8 cellular contexts compared by ENCODE assay signal in the genomic region with DNA sequence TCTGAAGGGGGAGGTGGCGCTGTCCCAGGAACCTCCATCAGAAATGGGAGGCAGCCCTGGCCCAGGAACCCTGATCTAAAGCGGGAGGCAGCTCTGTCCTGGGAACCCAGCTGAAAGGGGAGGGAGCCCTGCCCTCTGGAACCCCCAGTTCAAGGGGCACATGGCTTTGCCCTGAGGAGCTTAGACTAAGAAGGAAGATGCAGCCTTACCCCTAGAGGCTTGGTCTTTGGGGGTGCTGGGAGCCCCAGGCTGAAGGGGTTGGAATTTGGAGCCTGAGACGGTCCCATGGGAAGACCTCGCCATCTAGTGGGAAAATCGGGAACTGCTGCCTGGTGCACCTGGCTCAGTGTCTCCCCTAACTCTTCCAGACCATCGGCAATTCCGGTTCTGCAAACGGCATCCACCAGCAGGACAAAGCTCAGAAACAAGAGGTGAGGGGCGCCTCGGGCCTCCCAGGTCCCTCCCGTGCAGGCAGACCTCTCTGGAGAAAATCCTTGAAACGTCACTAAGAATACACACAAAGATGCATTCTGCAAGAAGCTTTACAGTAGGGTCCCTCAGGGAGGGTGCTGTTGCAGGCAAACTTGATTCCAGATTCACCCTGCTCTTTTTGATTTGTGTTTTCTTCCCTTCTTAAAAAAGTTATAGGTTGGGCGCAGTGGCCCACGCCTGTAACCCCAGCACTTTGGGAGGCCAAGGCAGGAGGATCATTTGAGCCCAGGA. TPM values are rescaled to one million over a fixed set of nuclear protein-coding genes. Genes with fewer than 3 reads are reported as not detected.
A peak's percentile ranks its signal among the peaks of the same experiment; 100 is the strongest.
DNase-seq lines count a peak whose midpoint lies in the region; ATAC-seq and TF ChIP-seq lines count a peak whose summit lies in the region.

No MANE protein-coding gene starts in this region.

- ATAC-seq in HG03175 (IDR thresholded peaks at IDR 0.05; ENCODE audit: unreplicated experiment) = no peak

- H3K27me3 ChIP-seq in WERI-Rb-1 (ENCODE audit: insufficient read depth, low read depth, severe bottlenecking) (no peaks in the 10 kb centered on the region), kidney epithelial cell (ENCODE audit: control insufficient read depth, insufficient read depth, low read length) (no peaks in the 10 kb centered on the region)

- H3K4me3 ChIP-seq in WERI-Rb-1 (ENCODE audit: low read depth, low read length) (no peak overlapping the region), kidney epithelial cell (ENCODE audit: low read depth, low read length) (no peak overlapping the region)

- H3K9me3 ChIP-seq in WERI-Rb-1 (ENCODE audit: severe bottlenecking) = no peaks in the 10 kb centered on the region

- H3K36me3 ChIP-seq in WERI-Rb-1 (peaks cover 5% of the 10 kb centered on the region; the same call in 1 of the 2 replicates), kidney epithelial cell (ENCODE audit: control insufficient read depth, insufficient read depth, low read length) (peaks cover 2% of the 10 kb centered on the region)

- H3K27ac ChIP-seq in WERI-Rb-1 = no peak overlapping the region

- DNase-seq in NCI-H2081 (lab: John Stamatoyannopoulos, UW) (peak; percentile 62 to 64), NCI-H2081 treated with DMSO at 0.1 percent for 48 hours (lab: John Stamatoyannopoulos, UW) (no peak), NCI-H1092 treated with DMSO at 0.1 percent for 48 hours (lab: John Stamatoyannopoulos, UW) (peak; percentile 68), WERI-Rb-1 (peak; percentile 72), T47D (ENCODE audit: low read depth in 1 of 2, low spot score in 1 of 2) (peak; percentile 78 to 83), kidney epithelial cell (ENCODE audit: low read depth) (no peak)
- peak; percentile 53 for DNase-seq in stimulated activated CD4-positive, alpha-beta T cell treated with anti-CD3 and anti-CD28 coated beads, Interleukin-2, amount 100 ng/mL, for 4 hours (ENCODE audit: low read depth)

- TF ChIP-seq CTCF in WERI-Rb-1 (IDR thresholded peaks at IDR 0.05; ENCODE audit: low read depth, low read length) = peak; percentile 97
- peak; percentile 98 for TF ChIP-seq CTCF in kidney epithelial cell (IDR thresholded peaks at IDR 0.05; ENCODE audit: insufficient read depth, low read length, poor library complexity, severe bottlenecking)

- in situ Hi-C loops in T47D (cut with HindIII; ENCODE audit: low pct_unique_long_range_greater_than_20kb, low sequenced_read_pairs) = no loop called here

RNA-seq across cellular contexts. Expression of a gene that starts 52.4 kb away (rescaled TPM):
- total RNA-seq in kidney epithelial cell = 36.8 and 43.1 TPM in 2 replicates

Comparison
In these comparisons a context has a peak if more than half of its experiments do, and no peak if none do; other contexts are left out.
1. DNase-seq: peak in NCI-H2081 (2 of 2), NCI-H1092 treated with DMSO at 0.1 percent for 48 hours (single experiment), WERI-Rb-1 (single experiment), T47D (2 of 2) and stimulated activated CD4-positive, alpha-beta T cell treated with anti-CD3 and anti-CD28 coated beads, Interleukin-2, amount 100 ng/mL, for 4 hours (single experiment); none in NCI-H2081 treated with DMSO at 0.1 percent for 48 hours (single experiment) and kidney epithelial cell (single experiment).